In the genomic region with DNA sequence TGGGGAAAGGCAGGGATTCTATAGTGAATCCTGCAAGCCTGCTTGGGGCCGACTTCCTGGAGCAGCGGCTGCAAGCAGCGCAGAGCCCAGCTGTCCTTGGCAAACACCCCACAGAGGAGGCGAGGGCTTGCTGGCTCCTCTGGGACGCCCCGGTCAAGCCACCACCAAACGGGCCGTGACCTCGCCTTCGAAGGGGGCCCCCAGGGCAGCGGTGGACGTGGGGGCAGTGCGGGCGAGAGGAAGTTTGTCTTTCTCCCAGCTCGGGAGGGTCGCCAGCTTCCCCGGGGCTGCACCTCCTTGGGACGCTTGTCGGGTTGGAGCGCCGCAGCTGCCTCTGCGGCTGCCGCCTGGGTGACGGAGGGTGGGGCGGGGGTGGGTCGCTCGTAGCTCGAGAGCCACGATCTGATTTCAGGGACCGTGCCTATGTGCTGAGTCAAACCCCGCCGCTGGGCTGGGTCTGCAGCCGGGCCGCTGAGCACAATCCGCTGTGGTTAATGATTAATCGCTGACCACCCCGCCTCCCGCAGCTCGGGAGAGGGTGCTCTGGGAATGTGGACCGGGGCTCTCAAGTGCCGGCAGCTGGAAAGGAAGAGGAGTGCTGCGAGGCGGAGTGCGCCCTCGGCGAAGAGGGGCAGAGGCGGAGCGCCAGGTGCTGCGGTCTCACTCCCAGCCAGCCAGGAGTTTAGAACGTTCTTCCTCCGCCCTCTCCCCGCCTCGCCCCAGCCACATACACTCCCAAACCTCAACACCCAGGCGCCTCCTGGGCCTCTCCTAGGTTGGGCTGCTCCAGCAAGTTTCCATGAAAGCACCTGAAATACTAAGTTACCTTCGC, we compare ENCODE assay signal across 8 cellular contexts. TPM values are rescaled to one million over a fixed set of nuclear protein-coding genes. Genes with fewer than 3 reads are reported as not detected.
A peak's percentile ranks its signal among the peaks of the same experiment; 100 is the strongest.
DNase-seq lines count a peak whose midpoint lies in the region; ATAC-seq and TF ChIP-seq lines count a peak whose summit lies in the region.

A gene (plus strand): TSS at position 726 of the 832 bp plus-strand sequence.

- peaks cover 24% of the 10 kb centered on the region for H3K4me1 ChIP-seq in hepatocyte (ENCODE audit: insufficient read depth)
- H3K4me1 ChIP-seq in rectal smooth muscle tissue (ENCODE audit: control insufficient read depth, insufficient read depth, low read length) = peaks cover 4% of the 10 kb centered on the region

- 2% methylated on average over 37 of the region's 55 CpGs for WGBS in hepatocyte (ENCODE audit: low lambda C conversion rate, missing lambda C conversion rate)

- peak within 1 kb of the TSS; percentile 73 for H2AFZ ChIP-seq in hepatocyte

- H3K4me3 ChIP-seq in hepatocyte (peak within 1 kb of the TSS; percentile 40), rectal smooth muscle tissue (ENCODE audit: low read length) (peak within 1 kb of the TSS; percentile 71)

- H3K9me3 ChIP-seq in hepatocyte (ENCODE audit: low read depth) = no peaks in the 10 kb centered on the region

- H3K9ac ChIP-seq in rectal smooth muscle tissue (ENCODE audit: low read length) = peak within 1 kb of the TSS; percentile 29

- no peaks in the 10 kb centered on the region for H3K9me2 ChIP-seq in hepatocyte (replicated peaks; ENCODE audit: insufficient read depth)

- H3K36me3 ChIP-seq in hepatocyte (replicated peaks; ENCODE audit: insufficient read depth, low read depth) (no peaks in the 10 kb centered on the region), rectal smooth muscle tissue (ENCODE audit: control insufficient read depth, insufficient read depth, low read length) (no peaks in the 10 kb centered on the region)

- H3K79me2 ChIP-seq in hepatocyte = peaks cover 42% of the 10 kb centered on the region

- H3K4me2 ChIP-seq in hepatocyte = peak within 1 kb of the TSS; percentile 95

- H3K27me3 ChIP-seq in hepatocyte (no peaks in the 10 kb centered on the region), rectal smooth muscle tissue (ENCODE audit: control insufficient read depth, insufficient read depth, low read length) (no peaks in the 10 kb centered on the region)

- ATAC-seq in HG03039 (IDR thresholded peaks at IDR 0.05; ENCODE audit: unreplicated experiment) (no peak), GM18861 (IDR thresholded peaks at IDR 0.05; ENCODE audit: unreplicated experiment) (no peak), HG02973 (IDR thresholded peaks at IDR 0.05; ENCODE audit: unreplicated experiment) (no peak)

- H4K20me1 ChIP-seq in hepatocyte (ENCODE audit: insufficient read depth, poor library complexity, severe bottlenecking) = no peaks in the 10 kb centered on the region

- DNase-seq in DMS79 treated with DMSO at 0.1 percent for 48 hours (lab: John Stamatoyannopoulos, UW) = peak; percentile 96
- DNase-seq in NCI-H187 (lab: John Stamatoyannopoulos, UW) = peak; percentile 66 to 87
- DNase-seq in anterior cingulate cortex (lab: John Stamatoyannopoulos, UW) = peak in 30 of 58 donors; percentile 6 to 64 (median 28)
- peak; percentile 95 for DNase-seq in hepatocyte (ENCODE audit: low spot score)

- H3K27ac ChIP-seq in hepatocyte (peak within 1 kb of the TSS; percentile 98), rectal smooth muscle tissue (ENCODE audit: low read depth, low read length) (peak within 1 kb of the TSS; percentile 14)

- TF ChIP-seq CTCF in hepatocyte (IDR thresholded peaks at IDR 0.05; ENCODE audit: poor library complexity) = no peak

RNA-seq across cellular contexts. Expression of the gene that starts here (rescaled TPM):
- total RNA-seq in hepatocyte = 14.5 and 23.3 TPM in 2 replicates
- polyA plus RNA-seq in hepatocyte = 8.2 and 11.1 TPM in 2 replicates

Comparison
In these comparisons a context has a peak if more than half of its experiments do, and no peak if none do; other contexts are left out.
1. DNase-seq: peak in every context shown above with its lines; median percentile 96 in DMS79 treated with DMSO at 0.1 percent for 48 hours; 95 in hepatocyte; 76 in NCI-H187; 28 in anterior cingulate cortex.